ENCODE assay signal across 9 cellular contexts in genomic region chr1:156337888-156338179, GRCh38. TPM values are rescaled to one million over a fixed set of nuclear protein-coding genes. Genes with fewer than 3 reads are reported as not detected.
DNase-seq lines count a peak whose midpoint lies in the region; ATAC-seq and TF ChIP-seq lines count a peak whose summit lies in the region.
"Had no signal": no experiment of that assay in that cellular context is flagged by ENCODE, and none has a peak within 500 bp of the region (broad histone marks: within the 10 kb centered on the region; RNA-seq: fewer than 3 reads in every experiment).

No MANE protein-coding gene starts in this region.

- H3K36me3 ChIP-seq in CD8-positive, alpha-beta memory T cell (ENCODE audit: insufficient read depth, low read length) = peaks cover 25% of the 10 kb centered on the region
- no peaks in the 10 kb centered on the region for H3K36me3 ChIP-seq in mucosa of descending colon (ENCODE audit: low read depth)

- no peaks in the 10 kb centered on the region for H3K9me3 ChIP-seq in CD8-positive, alpha-beta memory T cell (ENCODE audit: low read length)
- no peaks in the 10 kb centered on the region for H3K9me3 ChIP-seq in mucosa of descending colon

- no peaks in the 10 kb centered on the region for H3K27me3 ChIP-seq in CD8-positive, alpha-beta memory T cell (ENCODE audit: insufficient read depth, low read length, poor library complexity, severe bottlenecking)

- intact Hi-C loops in mucosa of descending colon (cut with DNase I, micrococcal nuclease) = no loop called here

- DNase-seq in CD8-positive, alpha-beta memory T cell = no peak
- no peak for DNase-seq in Jurkat, Clone E6-1 (ENCODE audit: low read depth, low spot score)
- DNase-seq in cardiac fibroblast (ENCODE audit: low read depth in 2 of 2) (no peak), mucosa of descending colon (no peak), NCI-H748 treated with DMSO at 0.1 percent for 48 hours (lab: John Stamatoyannopoulos, UW) (no peak), NCI-H82 (lab: John Stamatoyannopoulos, UW) (no peak), occipital lobe (lab: John Stamatoyannopoulos, UW) (no peak), CD1c-positive myeloid dendritic cell (ENCODE audit: extremely low spot score) (no peak)

- CTCF ChIA-PET in CD8-positive, alpha-beta memory T cell (lab: Charles Lee) = interaction anchor here (0.6 to 0.8 kb wide), 2 partner anchors 48 to 143 kb away, joined by 3 read pairs; no protein-coding TSS in a partner anchor

- peak overlapping the region; percentile 90 to 96 (median 94) for H3K4me3 Mint-ChIP-seq in CD8-positive, alpha-beta memory T cell

- no peaks in the 10 kb centered on the region for H3K9me3 Mint-ChIP-seq in CD8-positive, alpha-beta memory T cell

- peak overlapping the region; percentile 76 for H3K27ac ChIP-seq in CD8-positive, alpha-beta memory T cell (ENCODE audit: low read depth, low read length)

- H3K4me1 Mint-ChIP-seq in CD8-positive, alpha-beta memory T cell = peaks cover 41 to 47% (median 45%) of the 10 kb centered on the region in 3 donors

- peak overlapping the region; percentile 91 to 99 (median 98) for H3K27ac Mint-ChIP-seq in CD8-positive, alpha-beta memory T cell

- ATAC-seq in mucosa of descending colon = peak; percentile 28

- peaks cover 0 to 3% of the 10 kb centered on the region in 2 donors for H3K27me3 Mint-ChIP-seq in CD8-positive, alpha-beta memory T cell

- H3K4me1 ChIP-seq in CD8-positive, alpha-beta memory T cell (ENCODE audit: insufficient read depth, low read length) = peaks cover 25% of the 10 kb centered on the region
- peaks cover 17% of the 10 kb centered on the region for H3K4me1 ChIP-seq in mucosa of descending colon (ENCODE audit: low read depth)

- H3K4me3 ChIP-seq in CD8-positive, alpha-beta memory T cell (ENCODE audit: low read length) = peak overlapping the region; percentile 89
- H3K4me3 ChIP-seq in Jurkat, Clone E6-1 (ENCODE audit: low read length) = peak overlapping the region; percentile 80
- peak overlapping the region; percentile 89 to 92 for H3K4me3 ChIP-seq in cardiac fibroblast (replicated peaks in 1 of 2; ENCODE audit: low read depth in 2 of 2, low read length in 2 of 2)
- peak overlapping the region; percentile 63 for H3K4me3 ChIP-seq in mucosa of descending colon

- H3K36me3 Mint-ChIP-seq in CD8-positive, alpha-beta memory T cell = peaks cover 0 to 40% (median 4%) of the 10 kb centered on the region in 3 donors

- TF ChIP-seq CTCF in cardiac fibroblast (IDR thresholded peaks at IDR 0.05; ENCODE audit: low read depth, low read length) (peak; percentile 9), mucosa of descending colon (IDR thresholded peaks at IDR 0.05) (no peak)

- POLR2A ChIA-PET in CD8-positive, alpha-beta memory T cell (lab: Charles Lee) = interaction anchor here (0.5 to 0.8 kb wide), 4 partner anchors 11 to 1034 kb away, joined by 3 to 7 read pairs (median 3); no protein-coding TSS in a partner anchor

RNA-seq across cellular contexts. Expression of gene CCT3, which starts 0.3 kb away (rescaled TPM):
- 100 to 1,000 TPM; 526 to 528 TPM for total RNA-seq in CD8-positive, alpha-beta memory T cell
- polyA plus RNA-seq in CD8-positive, alpha-beta memory T cell = 199 TPM
- polyA plus RNA-seq in Jurkat, Clone E6-1 (2012; ENCODE audit: insufficient read depth, insufficient read length) = 653 TPM
- total RNA-seq in mucosa of descending colon = 100 to 1,000 TPM; 117 to 157 (median 133) TPM
- 352 TPM for total RNA-seq in occipital lobe

RNA-seq across cellular contexts. Expression of gene TSACC, which starts 0.5 kb away (rescaled TPM):
- under 1 TPM in 1 of 2 experiments, not detected in 1; 0.53 TPM for total RNA-seq in CD8-positive, alpha-beta memory T cell
- 0.84 TPM for polyA plus RNA-seq in CD8-positive, alpha-beta memory T cell
- 4.5 TPM for polyA plus RNA-seq in Jurkat, Clone E6-1 (2012; ENCODE audit: insufficient read depth, insufficient read length)
- total RNA-seq in mucosa of descending colon (under 1 TPM in 1 of 3 donors, not detected in 2; 0.87 TPM), occipital lobe (not detected)

RNA-seq across cellular contexts. Expression of gene RHBG, which starts 31.2 kb away (rescaled TPM):
- total RNA-seq in CD8-positive, alpha-beta memory T cell = not detected
- not detected for polyA plus RNA-seq in CD8-positive, alpha-beta memory T cell
- polyA plus RNA-seq in Jurkat, Clone E6-1 (2012; ENCODE audit: insufficient read depth, insufficient read length) = not detected
- total RNA-seq in mucosa of descending colon = not detected
- not detected for total RNA-seq in occipital lobe
- total RNA-seq: HT1080 had no signal

RNA-seq across cellular contexts. Expression of gene VHLL, which starts 38.7 kb away (rescaled TPM):
- total RNA-seq in CD8-positive, alpha-beta memory T cell = under 1 TPM in 1 of 2 experiments, not detected in 1; 0.35 TPM
- polyA plus RNA-seq in CD8-positive, alpha-beta memory T cell = not detected
- polyA plus RNA-seq in Jurkat, Clone E6-1 (2012; ENCODE audit: insufficient read depth, insufficient read length) = not detected
- total RNA-seq in mucosa of descending colon (not detected), occipital lobe (0.94 TPM)
- total RNA-seq: HT1080 had no signal

RNA-seq across cellular contexts. Expression of gene GLMP, which starts 42.4 kb away (rescaled TPM):
- total RNA-seq in CD8-positive, alpha-beta memory T cell = 10 to 100 TPM; 19.5 to 20.9 TPM
- 18.9 TPM for polyA plus RNA-seq in CD8-positive, alpha-beta memory T cell
- polyA plus RNA-seq in Jurkat, Clone E6-1 (2012; ENCODE audit: insufficient read depth, insufficient read length) = 29.1 TPM
- 10 to 100 TPM; 33.0 to 50.1 (median 35.3) TPM for total RNA-seq in mucosa of descending colon
- 12.5 TPM for total RNA-seq in occipital lobe
